In the genomic region with DNA sequence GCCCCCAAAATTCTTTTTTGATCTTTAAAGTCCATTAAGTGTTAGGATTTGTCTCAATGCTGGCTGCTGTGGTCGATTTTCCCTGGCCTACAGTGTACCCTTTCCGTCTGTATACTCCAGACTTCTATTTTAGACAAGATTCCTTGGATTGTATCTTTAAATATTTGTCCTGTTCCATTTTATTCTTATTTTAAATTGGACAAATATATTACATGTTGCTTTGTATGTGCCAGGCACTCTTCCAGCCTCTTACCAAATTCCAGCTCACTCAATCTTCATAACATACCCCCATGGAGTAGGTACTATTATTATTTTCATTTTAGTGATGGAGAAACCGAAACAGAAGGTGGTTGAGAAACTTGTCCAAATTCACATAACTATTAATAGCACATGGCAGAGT, we compare ENCODE assay signal across 38 cellular contexts. TPM values are rescaled to one million over a fixed set of nuclear protein-coding genes. Genes with fewer than 3 reads are reported as not detected.
"Had no signal": no experiment of that assay in that cellular context is flagged by ENCODE, and none has a peak within 500 bp of the region (broad histone marks: within the 10 kb centered on the region; RNA-seq: fewer than 3 reads in every experiment).

No MANE protein-coding gene starts in this region.

- H3K9me3 ChIP-seq: MG63 had no signal

- H3K36me3 ChIP-seq: MG63 had no signal

- H3K27me3 ChIP-seq: MG63 had no signal

- H3K27ac ChIP-seq: KMS-11 had no signal

- H3K4me3 ChIP-seq: MG63 had no signal

- DNase-seq: Karpas-422, Kasumi-1, KBM-7, KG1, MG63, MM.1S, MV-4-11, NCI-H1048, NCI-H1092, NCI-H1092 treated with DMSO at 0.1 percent for 48 hours, NCI-H1105, NCI-H1105 treated with DMSO at 0.1 percent for 48 hours, NCI-H1417, NCI-H1417 treated with DMSO at 0.1 percent for 48 hours, NCI-H1436, NCI-H1436 treated with DMSO at 0.1 percent for 48 hours, NCI-H146, NCI-H1694, NCI-H1694 treated with DMSO at 0.1 percent for 48 hours, NCI-H187, NCI-H187 treated with DMSO at 0.1 percent for 48 hours, NCI-H1930, NCI-H2029, NCI-H2029 treated with DMSO at 0.1 percent for 48 hours, NCI-H2081, NCI-H2081 treated with DMSO at 0.1 percent for 48 hours, NCI-H2107, NCI-H2171, NCI-H2171 treated with DMSO at 0.1 percent for 48 hours, NCI-H2227 treated with DMSO at 0.1 percent for 48 hours, NCI-H226, NCI-H345, NCI-H446, NCI-H446 treated with DMSO at 0.1 percent for 48 hours had no signal

RNA-seq across cellular contexts. Expression of a gene that starts 58.1 kb away (rescaled TPM):
- total RNA-seq: LHCN-M2, M059J, MCF 10A had no signal
